In genomic region chr12:19273482-19274330, GRCh38 we compare ENCODE assay signal across 8 cellular contexts.
DNase-seq lines count a peak whose midpoint lies in the region; ATAC-seq, FAIRE-seq and TF ChIP-seq lines count a peak whose summit lies in the region.

No MANE protein-coding gene starts in this region.

- no peak for TF ChIP-seq POLR2A in erythroblast (IDR thresholded peaks at IDR 0.05; ENCODE audit: low read length)

- H3K36me3 ChIP-seq in pancreas: peaks cover 0 to 7% (median 0%) of the 10 kb centered on the region in 3 donors

- peak; percentile 96 for DNase-seq in Daoy (ENCODE audit: low read depth)
- DNase-seq in NCI-H2196 (lab: John Stamatoyannopoulos, UW; ENCODE audit: unreplicated experiment): peak; percentile 99
- DNase-seq in activated CD4-positive, alpha-beta T cell treated with anti-CD3 and anti-CD28 coated beads, Interleukin-2, amount 50 U/mL, for 48 hours: peak; percentile 29 to 43
- peak; percentile 11 to 31 for DNase-seq in erythroblast (lab: John Stamatoyannopoulos, UW)
- peak; percentile 24 to 69 (median 61) for DNase-seq in pancreas
- no peak for DNase-seq in frontal cortex (ENCODE audit: low spot score in 2 of 2)

- H3K27ac ChIP-seq in pancreas: no peak overlapping the region

- WGBS in pancreas, 2 donors: 91 to 94% methylated on average over 4 of the region's 4 CpGs

- H3K27me3 ChIP-seq in pancreas: no peaks in the 10 kb centered on the region

- no peak overlapping the region for H3K4me3 ChIP-seq in pancreas

- intact Hi-C loops in pancreas (cut with DNase I): no loop called here

- ATAC-seq in pancreas: peak; percentile 60 to 92 (median 84)
- no peak for ATAC-seq in HG02759 (IDR thresholded peaks at IDR 0.05; ENCODE audit: unreplicated experiment)
- no peak for ATAC-seq in GM21447 (IDR thresholded peaks at IDR 0.05; ENCODE audit: unreplicated experiment)

- TF ChIP-seq CTCF in pancreas (IDR thresholded peaks at IDR 0.05): no peak

- no peaks in the 10 kb centered on the region for H3K9me3 ChIP-seq in pancreas

- no peak for FAIRE-seq in pancreas (lab: Jason Lieb, UNC)
- FAIRE-seq in frontal cortex (lab: Jason Lieb, UNC): no peak

- H3K4me1 ChIP-seq in pancreas: peaks cover 0 to 6% (median 4%) of the 10 kb centered on the region in 3 donors

Comparison
In these comparisons a context has a peak if more than half of its experiments do, and no peak if none do; other contexts are left out.
1. DNase-seq: peak in Daoy (single experiment), NCI-H2196 (single experiment), activated CD4-positive, alpha-beta T cell treated with anti-CD3 and anti-CD28 coated beads, Interleukin-2, amount 50 U/mL, for 48 hours (2 of 2), erythroblast (2 of 2) and pancreas (6 of 6); none in frontal cortex (0 of 2).
2. ATAC-seq: peak in pancreas (4 of 4); none in HG02759 (single experiment) and GM21447 (single experiment).